8 cellular contexts compared by ENCODE assay signal in the genomic region with DNA sequence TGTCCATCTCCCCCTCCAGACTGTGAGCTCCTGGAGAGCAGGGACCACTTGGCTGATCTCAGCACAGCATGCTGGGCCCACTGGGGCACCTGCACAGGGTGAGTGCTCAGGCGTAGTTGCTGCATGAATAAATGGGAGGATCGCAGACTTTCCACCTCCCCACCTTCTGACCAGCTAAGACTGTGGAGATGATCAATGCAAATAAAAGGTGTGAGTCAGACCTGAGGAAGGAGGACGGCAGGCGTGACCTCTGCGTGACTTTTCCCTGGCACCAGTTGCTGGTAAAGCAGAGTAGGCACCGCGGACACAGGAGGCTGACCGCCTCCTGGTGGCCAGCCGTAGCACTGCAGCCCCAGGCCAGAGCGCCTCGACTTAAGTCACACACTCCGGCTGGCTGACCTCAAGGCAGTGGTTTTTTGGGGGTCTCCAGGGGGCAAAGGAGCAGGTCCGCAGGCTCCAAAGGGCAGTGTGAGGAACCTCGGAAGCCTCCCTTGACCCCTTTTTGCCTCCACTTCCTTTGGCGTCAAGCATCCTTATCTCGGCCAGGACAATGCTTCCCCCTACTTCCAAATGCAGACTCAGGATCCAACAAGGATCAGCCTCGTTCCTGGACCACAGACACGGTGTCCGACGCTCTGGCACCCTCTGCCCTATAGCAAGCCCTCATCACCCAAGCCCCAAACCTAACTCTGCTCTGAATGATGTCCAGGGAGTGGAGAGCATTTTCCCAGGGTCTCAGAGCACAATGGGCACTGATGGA. TPM values are rescaled to one million over a fixed set of nuclear protein-coding genes. Genes with fewer than 3 reads are reported as not detected.
DNase-seq lines count a peak whose midpoint lies in the region; ATAC-seq and TF ChIP-seq lines count a peak whose summit lies in the region.

No MANE protein-coding gene starts in this region.

- H3K27me3 Mint-ChIP-seq in nephron (ENCODE audit: low read depth), result peaks cover 23% of the 10 kb centered on the region
- H3K27me3 Mint-ChIP-seq in stimulated activated naive CD8-positive, alpha-beta T cell treated with anti-CD3 and anti-CD28 coated beads, Interleukin-15, amount 100 ng/mL, for 72 hours, result peaks cover 11% of the 10 kb centered on the region

- TF ChIP-seq CTCF in nephron (IDR thresholded peaks at IDR 0.05; ENCODE audit: unreplicated experiment in 3 of 3), result peak; percentile 83 to 88 (median 86)

- H3K9me3 ChIP-seq in HAP-1, result peaks cover 1% of the 10 kb centered on the region; the same call in 1 of the 2 replicates

- in situ Hi-C loops in HAP-1 (cut with MboI; ENCODE audit: low sequenced_read_pairs), result loop anchor here (10.0 kb wide), 2 partner anchors 206 to 534 kb away; no protein-coding TSS in a partner anchor

- peak; percentile 45 for DNase-seq in COLO668 (lab: John Stamatoyannopoulos, UW; ENCODE audit: unreplicated experiment)
- peak; percentile 35 to 77 for DNase-seq in HAP-1 (ENCODE audit: low spot score in 2 of 2)
- DNase-seq in NCI-H69 (lab: John Stamatoyannopoulos, UW), result peak; percentile 76
- peak; percentile 69 for DNase-seq in activated CD8-positive, alpha-beta memory T cell treated with anti-CD3 and anti-CD28 coated beads, Interleukin-2, amount 50 U/mL, for 4 hours
- DNase-seq in stimulated activated naive CD8-positive, alpha-beta T cell treated with anti-CD3 and anti-CD28 coated beads, Interleukin-15, amount 100 ng/mL, for 72 hours, result peak; percentile 64 to 70
- DNase-seq in NCI-H1436 treated with DMSO at 0.1 percent for 48 hours (lab: John Stamatoyannopoulos, UW), result no peak

- peaks cover 9% of the 10 kb centered on the region for H3K9me3 Mint-ChIP-seq in nephron
- H3K9me3 Mint-ChIP-seq in stimulated activated naive CD8-positive, alpha-beta T cell treated with anti-CD3 and anti-CD28 coated beads, Interleukin-15, amount 100 ng/mL, for 72 hours, result peaks cover 0 to 10% of the 10 kb centered on the region in 2 donors

- H3K36me3 ChIP-seq in HAP-1 (replicated peaks), result no peaks in the 10 kb centered on the region

- no peaks in the 10 kb centered on the region for H3K27me3 ChIP-seq in HAP-1 (ENCODE audit: low read depth)

- no peak overlapping the region for H3K27ac Mint-ChIP-seq in nephron
- no peak overlapping the region for H3K27ac Mint-ChIP-seq in stimulated activated naive CD8-positive, alpha-beta T cell treated with anti-CD3 and anti-CD28 coated beads, Interleukin-15, amount 100 ng/mL, for 72 hours

- H3K4me1 ChIP-seq in HAP-1, result no peaks in the 10 kb centered on the region

- H3K4me3 Mint-ChIP-seq in nephron, result no peak overlapping the region
- peak overlapping the region in 1 of 2 donors; percentile 3 for H3K4me3 Mint-ChIP-seq in stimulated activated naive CD8-positive, alpha-beta T cell treated with anti-CD3 and anti-CD28 coated beads, Interleukin-15, amount 100 ng/mL, for 72 hours

- H3K4me1 Mint-ChIP-seq in nephron, result no peaks in the 10 kb centered on the region
- peaks cover 26% of the 10 kb centered on the region for H3K4me1 Mint-ChIP-seq in stimulated activated naive CD8-positive, alpha-beta T cell treated with anti-CD3 and anti-CD28 coated beads, Interleukin-15, amount 100 ng/mL, for 72 hours

- no peak overlapping the region for H3K4me3 ChIP-seq in HAP-1

- peak; percentile 98 for ATAC-seq in esophagus mucosa
- peak; percentile 14 for ATAC-seq in stimulated activated naive CD8-positive, alpha-beta T cell treated with anti-CD3 and anti-CD28 coated beads, Interleukin-15, amount 100 ng/mL, for 72 hours

- no peaks in the 10 kb centered on the region for H3K36me3 Mint-ChIP-seq in nephron (ENCODE audit: low read depth)

RNA-seq across cellular contexts. Expression of a gene that starts 12.7 kb away (rescaled TPM):
- total RNA-seq in esophagus mucosa, result 9.8 TPM
